Comparison of ENCODE assay signal across 1 cellular context in genomic region chr3:175580318-175580717, GRCh38.
TF ChIP-seq lines count a peak whose summit lies in the region.

No MANE protein-coding gene starts in this region.

TF ChIP-seq in liver, 16 proteins besides CTCF, POLR2A, EP300 and RAD21 (continued from another document):
- peak; percentile 10 for TF ChIP-seq ATF3 (IDR thresholded peaks at IDR 0.05)
- TF ChIP-seq EGR1 (IDR thresholded peaks at IDR 0.05; ENCODE audit: low read depth in 2 of 2), result no peak
- no peak for TF ChIP-seq FOXA1 (IDR thresholded peaks at IDR 0.05)
- TF ChIP-seq YY1 (IDR thresholded peaks at IDR 0.05), result peak; percentile 60
- no peak for TF ChIP-seq GABPA (IDR thresholded peaks at IDR 0.05 in 1 of 2, conservative IDR thresholded peaks at IDR 0.05 in 1 of 2)
- peak; percentile 18 for TF ChIP-seq FOXA2 (IDR thresholded peaks at IDR 0.05)
- TF ChIP-seq, protein P1, sequence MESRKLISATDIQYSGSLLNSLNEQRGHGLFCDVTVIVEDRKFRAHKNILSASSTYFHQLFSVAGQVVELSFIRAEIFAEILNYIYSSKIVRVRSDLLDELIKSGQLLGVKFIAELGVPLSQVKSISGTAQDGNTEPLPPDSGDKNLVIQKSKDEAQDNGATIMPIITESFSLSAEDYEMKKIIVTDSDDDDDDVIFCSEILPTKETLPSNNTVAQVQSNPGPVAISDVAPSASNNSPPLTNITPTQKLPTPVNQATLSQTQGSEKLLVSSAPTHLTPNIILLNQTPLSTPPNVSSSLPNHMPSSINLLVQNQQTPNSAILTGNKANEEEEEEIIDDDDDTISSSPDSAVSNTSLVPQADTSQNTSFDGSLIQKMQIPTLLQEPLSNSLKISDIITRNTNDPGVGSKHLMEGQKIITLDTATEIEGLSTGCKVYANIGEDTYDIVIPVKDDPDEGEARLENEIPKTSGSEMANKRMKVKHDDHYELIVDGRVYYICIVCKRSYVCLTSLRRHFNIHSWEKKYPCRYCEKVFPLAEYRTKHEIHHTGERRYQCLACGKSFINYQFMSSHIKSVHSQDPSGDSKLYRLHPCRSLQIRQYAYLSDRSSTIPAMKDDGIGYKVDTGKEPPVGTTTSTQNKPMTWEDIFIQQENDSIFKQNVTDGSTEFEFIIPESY (IDR thresholded peaks at IDR 0.05), result no peak
- TF ChIP-seq JUND (IDR thresholded peaks at IDR 0.05), result peak in 1 of 2 donors; percentile 20
- TF ChIP-seq, protein P2, sequence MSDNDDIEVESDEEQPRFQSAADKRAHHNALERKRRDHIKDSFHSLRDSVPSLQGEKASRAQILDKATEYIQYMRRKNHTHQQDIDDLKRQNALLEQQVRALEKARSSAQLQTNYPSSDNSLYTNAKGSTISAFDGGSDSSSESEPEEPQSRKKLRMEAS (IDR thresholded peaks at IDR 0.05), result no peak
- no peak for TF ChIP-seq TAF1 (conservative IDR thresholded peaks at IDR 0.05)
TF ChIP-seq in liver: peak in this region for 7.
